ENCODE assay signal across 8 cellular contexts in genomic region chr11:14520086-14520901, GRCh38. TPM values are rescaled to one million over a fixed set of nuclear protein-coding genes. Genes with fewer than 3 reads are reported as not detected.
DNase-seq lines count a peak whose midpoint lies in the region; ATAC-seq and TF ChIP-seq lines count a peak whose summit lies in the region.

TSS of gene PSMA1 (minus strand) at chr11:14520386. CDS start at chr11:14520299, 87 bp downstream.

- no peaks in the 10 kb centered on the region for H3K9me3 ChIP-seq in fibroblast of lung (ENCODE audit: control insufficient read depth, insufficient read depth, low read depth, low read length)

- H3K4me1 ChIP-seq in GM23338 (ENCODE audit: insufficient read depth) (peaks cover 8% of the 10 kb centered on the region), fibroblast of lung (ENCODE audit: control insufficient read depth, extremely low read depth, insufficient read depth, low read length) (no peaks in the 10 kb centered on the region)

- H3K27me3 ChIP-seq in GM23338 (ENCODE audit: insufficient read depth) = no peaks in the 10 kb centered on the region
- no peaks in the 10 kb centered on the region for H3K27me3 ChIP-seq in fibroblast of lung (ENCODE audit: control insufficient read depth, insufficient read depth, low read length)

- peaks cover 6% of the 10 kb centered on the region for H3K27me3 Mint-ChIP-seq in GM23338 (ENCODE audit: insufficient read depth, low read depth, poor library complexity)
- no peaks in the 10 kb centered on the region for H3K27me3 Mint-ChIP-seq in naive thymus-derived CD8-positive, alpha-beta T cell

- H4K20me1 ChIP-seq in GM23338 (replicated peaks; ENCODE audit: insufficient read depth) (no peaks in the 10 kb centered on the region), fibroblast of lung (ENCODE audit: control insufficient read depth, extremely low read depth, insufficient read depth, low read length) (no peaks in the 10 kb centered on the region)

- peak within 1 kb of the TSS; percentile 89 for H3K9ac ChIP-seq in fibroblast of lung (ENCODE audit: insufficient read depth, low read length)

- peak within 1 kb of the TSS; percentile 97 for H3K4me3 Mint-ChIP-seq in GM23338
- peak within 1 kb of the TSS; percentile 90 to 99 (median 96) for H3K4me3 Mint-ChIP-seq in naive thymus-derived CD8-positive, alpha-beta T cell

- 0 out of 2 replicates have a peak, but pooled peaks cover 3% of the 10 kb centered on the region for H3F3A ChIP-seq in GM23338 (replicated peaks; ENCODE audit: low read depth)

- ATAC-seq in GM23338 = peak; percentile 96
- ATAC-seq in naive thymus-derived CD8-positive, alpha-beta T cell = peak; percentile 90 to 96

- TF ChIP-seq CTCF in GM23338 (conservative IDR thresholded peaks at IDR 0.05; ENCODE audit: low read depth in 2 of 2) (no peak), fibroblast of lung (conservative IDR thresholded peaks at IDR 0.05 in 1 of 2, IDR thresholded peaks at IDR 0.05 in 1 of 2; ENCODE audit: low read depth in 1 of 2, low read length in 2 of 2) (peak; percentile 16 to 20)

- peak; percentile 95 for DNase-seq in Daoy (ENCODE audit: low read depth)
- DNase-seq in GM23338 (ENCODE audit: low spot score) = peak; percentile 98
- peak; percentile 94 for DNase-seq in LHCN-M2 (ENCODE audit: low read depth)
- DNase-seq in RPMI8226 = peak; percentile 93
- DNase-seq in activated T-helper 1 cell treated with anti-CD3 and anti-CD28 coated beads, Interleukin-2, amount 50 U/mL, for 16 hours (ENCODE audit: low read depth in 1 of 2, low spot score in 1 of 2) = peak; percentile 81 to 84
- peak; percentile 96 to 97 for DNase-seq in fibroblast of lung (ENCODE audit: low read depth in 2 of 2)
- DNase-seq in naive thymus-derived CD8-positive, alpha-beta T cell = peak; percentile 83 to 92 (median 88)
- peak; percentile 85 to 92 (median 88) for DNase-seq in stimulated activated naive CD4-positive, alpha-beta T cell (lab: John Stamatoyannopoulos, UW)

- peak within 1 kb of the TSS; percentile 99 for H3K27ac Mint-ChIP-seq in GM23338
- H3K27ac Mint-ChIP-seq in naive thymus-derived CD8-positive, alpha-beta T cell = peak within 1 kb of the TSS; percentile 92 to 98 (median 98)

- H3K27ac ChIP-seq in GM23338 (ENCODE audit: low read depth) = peak within 1 kb of the TSS; percentile 79
- peak within 1 kb of the TSS; percentile 95 for H3K27ac ChIP-seq in fibroblast of lung (ENCODE audit: insufficient read depth, low read length)

- H2AFZ ChIP-seq in GM23338 (peak within 1 kb of the TSS; percentile 92), fibroblast of lung (ENCODE audit: low read length) (peak within 1 kb of the TSS; percentile 83)

- peaks cover 15% of the 10 kb centered on the region for H3K4me1 Mint-ChIP-seq in GM23338
- H3K4me1 Mint-ChIP-seq in naive thymus-derived CD8-positive, alpha-beta T cell = peaks cover 11 to 38% (median 27%) of the 10 kb centered on the region in 4 donors

- H3K79me2 ChIP-seq in GM23338 (replicated peaks; ENCODE audit: insufficient read depth) (peaks cover 19% of the 10 kb centered on the region), fibroblast of lung (ENCODE audit: control insufficient read depth, insufficient read depth, low read length) (peaks cover 21% of the 10 kb centered on the region)

- H3K9me2 ChIP-seq in GM23338 (ENCODE audit: insufficient read depth) = no peaks in the 10 kb centered on the region

- H3K4me2 ChIP-seq in GM23338 = peak within 1 kb of the TSS; percentile 96
- peak within 1 kb of the TSS; percentile 91 for H3K4me2 ChIP-seq in fibroblast of lung (ENCODE audit: extremely low read depth, insufficient read depth, low read length)

- H3K36me3 ChIP-seq in GM23338 (ENCODE audit: insufficient read depth) = peaks cover 13% of the 10 kb centered on the region; the same call in 1 of the 2 replicates
- no peaks in the 10 kb centered on the region for H3K36me3 ChIP-seq in fibroblast of lung (ENCODE audit: control insufficient read depth, insufficient read depth, low read length)

- H3K36me3 Mint-ChIP-seq in GM23338 (ENCODE audit: low read depth) = peaks cover 26% of the 10 kb centered on the region
- peaks cover 4 to 25% (median 5%) of the 10 kb centered on the region in 3 donors for H3K36me3 Mint-ChIP-seq in naive thymus-derived CD8-positive, alpha-beta T cell

- H3K4me3 ChIP-seq in GM23338 = peak within 1 kb of the TSS; percentile 97
- peak within 1 kb of the TSS; percentile 52 to 96 (median 78) for H3K4me3 ChIP-seq in fibroblast of lung (replicated peaks in 1 of 4; ENCODE audit: control extremely low read depth in 1 of 4, insufficient read depth in 1 of 4, low read depth in 3 of 4, low read length in 4 of 4)

- POLR2A ChIA-PET in naive thymus-derived CD8-positive, alpha-beta T cell (lab: Charles Lee) = interaction anchor here (0.7 to 2.6 kb wide), 9 partner anchors 11 to 386 kb away, joined by 3 to 20 read pairs (median 4); partner anchors contain the start of genes COPB1, CYP2R1 and PDE3B

- H3K9me3 Mint-ChIP-seq in GM23338 = no peaks in the 10 kb centered on the region
- H3K9me3 Mint-ChIP-seq in naive thymus-derived CD8-positive, alpha-beta T cell = no peaks in the 10 kb centered on the region

TF ChIP-seq in GM23338, 12 proteins besides CTCF, POLR2A, EP300 and RAD21:
- peak; percentile 83 for TF ChIP-seq ETS1 (IDR thresholded peaks at IDR 0.05)
- no peak for TF ChIP-seq EZH2 (IDR thresholded peaks at IDR 0.05; ENCODE audit: low read depth, unreplicated experiment)
- peak; percentile 94 for TF ChIP-seq POLR2AphosphoS5 (IDR thresholded peaks at IDR 0.05; ENCODE audit: low read depth)
- TF ChIP-seq CREB1 (CRISPR knock-in tag; IDR thresholded peaks at IDR 0.05; ENCODE audit: low read depth) = 0 out of 2 replicates have a peak, but pooled peaks have one; percentile 65
- no peak for TF ChIP-seq ZNF331 (CRISPR knock-in tag; IDR thresholded peaks at IDR 0.05; ENCODE audit: low read depth)

RNA-seq across cellular contexts. Expression of gene PSMA1, which starts in this region (rescaled TPM):
- 309 and 344 TPM in 2 replicates for total RNA-seq in Daoy (2014; rRNA removed; shearing (Covaris generic))
- total RNA-seq in GM23338 (2014; rRNA removed; shearing (Covaris generic)) = 169 and 197 TPM in 2 replicates
- polyA plus RNA-seq in GM23338 (2016; fragmentation: Nextera tagmentation; extraction: Ambion mirVana) (337 and 338 TPM in 2 replicates), fibroblast of lung (209 and 220 TPM in 2 replicates)
- total RNA-seq in LHCN-M2 (2014; rRNA removed) (195 and 225 TPM in 2 replicates), fibroblast of lung (136 and 165 TPM in 2 replicates)
- 139 TPM for polyA plus RNA-seq in LHCN-M2 (2012)
- 176 and 193 TPM in 2 replicates for polyA plus RNA-seq in fibroblast of lung (2012)
- polyA minus RNA-seq in fibroblast of lung (ENCODE audit: low replicate concordance) = 52.1 and 57.2 TPM in 2 replicates
- total RNA-seq in naive thymus-derived CD8-positive, alpha-beta T cell = 100 to 1,000 TPM; 150 to 152 TPM
- polyA plus RNA-seq in naive thymus-derived CD8-positive, alpha-beta T cell = 100 to 1,000 TPM; 154 to 159 (median 156) TPM

Comparison
In these comparisons a context has a peak if more than half of its experiments do, and no peak if none do; other contexts are left out.
1. Peak in every context shown above with its lines: DNase-seq, ATAC-seq, H3K4me3 ChIP-seq and H3K27ac ChIP-seq.
2. CTCF ChIP-seq: peak in fibroblast of lung (2 of 2); none in GM23338 (0 of 2).